7 cellular contexts compared by ENCODE assay signal in the genomic region with DNA sequence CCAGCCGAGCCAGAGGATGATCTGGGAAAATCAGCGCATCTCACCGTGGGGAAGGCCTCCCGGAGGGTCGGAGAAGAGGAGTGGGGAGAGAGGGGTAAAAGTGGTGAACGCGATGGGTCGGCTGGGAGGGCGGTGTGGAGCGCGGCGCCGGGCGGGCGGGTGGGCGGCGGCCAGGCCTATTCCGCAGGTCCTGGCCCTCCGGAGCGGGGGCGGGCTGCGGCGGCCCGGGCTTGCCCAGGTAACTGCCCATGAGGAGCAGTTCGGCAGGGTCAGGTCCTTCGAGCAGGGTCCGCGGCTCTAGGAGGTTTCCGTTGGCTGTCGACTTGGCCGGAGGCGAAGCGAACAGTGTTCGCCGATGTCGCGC. TPM values are rescaled to one million over a fixed set of nuclear protein-coding genes. Genes with fewer than 3 reads are reported as not detected.
A peak's percentile ranks its signal among the peaks of the same experiment; 100 is the strongest.
DNase-seq lines count a peak whose midpoint lies in the region; ATAC-seq, FAIRE-seq and TF ChIP-seq lines count a peak whose summit lies in the region.
"Not testable (repeated sequence)": the region's sequence is repeated elsewhere in the genome, so short reads cannot be mapped to it uniquely, and the experiment has no call there.

No MANE protein-coding gene starts in this region.

- peaks cover 12% of the 10 kb centered on the region for H3K4me1 Mint-ChIP-seq in activated T-cell treated with anti-CD3 and anti-CD28 coated beads, Interleukin-2, amount 50 U/mL, for 72 hours (ENCODE audit: low read depth)
- not testable (repeated sequence) for H3K4me1 Mint-ChIP-seq in endodermal cell; progenitor cell of endocrine pancreas (ENCODE audit: low read depth)

- not testable (repeated sequence) for H3K79me2 ChIP-seq in Loucy (ENCODE audit: insufficient read depth, low read length); keratinocyte (ENCODE audit: control insufficient read depth, insufficient read depth, low read length)

- H4K20me1 ChIP-seq in Loucy (ENCODE audit: insufficient read depth, low read length, poor library complexity, severe bottlenecking); keratinocyte (ENCODE audit: control insufficient read depth, extremely low read depth, insufficient read depth, low read length): not testable (repeated sequence)

- H3K27ac Mint-ChIP-seq in activated T-cell treated with anti-CD3 and anti-CD28 coated beads, Interleukin-2, amount 50 U/mL, for 72 hours: peak overlapping the region; percentile 88
- H3K27ac Mint-ChIP-seq in endodermal cell (peak overlapping the region; percentile 94), progenitor cell of endocrine pancreas (peak overlapping the region; percentile 96)

- not testable (repeated sequence) for H3K9me3 Mint-ChIP-seq in activated T-cell treated with anti-CD3 and anti-CD28 coated beads, Interleukin-2, amount 50 U/mL, for 72 hours; endodermal cell; progenitor cell of endocrine pancreas (ENCODE audit: low read depth)

- WGBS in endodermal cell (ENCODE audit: insufficient coverage in 1 of 2, insufficient read length in 1 of 2), 2 experiments: 11% methylated on average over 3 of the region's 37 CpGs; no CpG with 5 or more reads in 1 of the 2 experiments

- H3K9me3 ChIP-seq in Loucy (ENCODE audit: insufficient read depth, low read depth, low read length); endodermal cell (ENCODE audit: control insufficient read depth, low read length); keratinocyte (ENCODE audit: control insufficient read depth, low read depth, low read length): not testable (repeated sequence)

- not testable (repeated sequence) for H3K9me2 ChIP-seq in Loucy (replicated peaks; ENCODE audit: low read depth, low read length)

- peaks cover 7 to 13% of the 10 kb centered on the region in 2 donors for H3K36me3 Mint-ChIP-seq in activated T-cell treated with anti-CD3 and anti-CD28 coated beads, Interleukin-2, amount 50 U/mL, for 72 hours (ENCODE audit: insufficient read depth in 2 of 2)
- peaks cover 30% of the 10 kb centered on the region for H3K36me3 Mint-ChIP-seq in endodermal cell (ENCODE audit: low read depth)
- not testable (repeated sequence) for H3K36me3 Mint-ChIP-seq in progenitor cell of endocrine pancreas (ENCODE audit: insufficient read depth)

- peak overlapping the region; percentile 56 for H3K4me3 ChIP-seq in Loucy (ENCODE audit: low read length, poor library complexity, severe bottlenecking)
- H3K4me3 ChIP-seq in endodermal cell (ENCODE audit: low read length): peak overlapping the region; percentile 71
- peak overlapping the region in 2 of 3 experiments; percentile 33 to 49 for H3K4me3 ChIP-seq in keratinocyte (ENCODE audit: control insufficient read depth in 2 of 3, extremely low read depth in 1 of 3, insufficient read depth in 2 of 3, low read depth in 1 of 3, low read length in 3 of 3)

- not testable (repeated sequence) for H3K27me3 ChIP-seq in Loucy (ENCODE audit: insufficient read depth, low read length, poor library complexity, severe bottlenecking); endodermal cell (ENCODE audit: control insufficient read depth, insufficient read depth, low read length, poor library complexity, severe bottlenecking); keratinocyte (ENCODE audit: control insufficient read depth, extremely low read depth, insufficient read depth, low read length)

- not testable (repeated sequence) for FAIRE-seq in keratinocyte (lab: Jason Lieb, UNC)

- not testable (repeated sequence) for H3K27ac ChIP-seq in endodermal cell (ENCODE audit: low read depth, low read length); keratinocyte (ENCODE audit: control insufficient read depth, insufficient read depth, low read length)

- dilution Hi-C loops in keratinocyte (cut with MboI; ENCODE audit: extremely low pct_ligation_motif_present, low sequenced_read_pairs): not testable (repeated sequence)

- not testable (repeated sequence) for TF ChIP-seq CTCF in Loucy (conservative IDR thresholded peaks at IDR 0.05; ENCODE audit: low read length); endodermal cell (conservative IDR thresholded peaks at IDR 0.05); keratinocyte (optimal IDR thresholded peaks at IDR 0.05 in 1 of 3, IDR thresholded peaks at IDR 0.05 in 1 of 3, conservative IDR thresholded peaks at IDR 0.05 in 1 of 3; ENCODE audit: extremely low read depth in 1 of 3, insufficient read depth in 2 of 3, low read length in 3 of 3); progenitor cell of endocrine pancreas (IDR thresholded peaks at IDR 0.05; ENCODE audit: unreplicated experiment)

- not testable (repeated sequence) for H3K9ac ChIP-seq in Loucy (ENCODE audit: low read depth, low read length, poor library complexity, severe bottlenecking); endodermal cell (ENCODE audit: extremely low read depth, low read length, poor library complexity, severe bottlenecking)
- peak overlapping the region; percentile 33 for H3K9ac ChIP-seq in keratinocyte (ENCODE audit: control insufficient read depth, extremely low read depth, insufficient read depth, low read length)

- not testable (repeated sequence) for H3F3A ChIP-seq in Loucy (ENCODE audit: low read depth)

- not testable (repeated sequence) for DNase-seq in activated T-cell treated with anti-CD3 and anti-CD28 coated beads, Interleukin-2, amount 50 U/mL, for 72 hours; endodermal cell; keratinocyte (ENCODE audit: low read depth, low spot score); progenitor cell of endocrine pancreas (ENCODE audit: low spot score, unreplicated experiment)

- not testable (repeated sequence) for H2AFZ ChIP-seq in Loucy (ENCODE audit: low read length); keratinocyte (ENCODE audit: control insufficient read depth, low read length)

- peaks cover 32% of the 10 kb centered on the region; the same call in 1 of the 2 replicates for H3K36me3 ChIP-seq in Loucy (ENCODE audit: insufficient read depth, low read length)
- H3K36me3 ChIP-seq in endodermal cell (ENCODE audit: control insufficient read depth, insufficient read depth, low read length): peaks cover 28% of the 10 kb centered on the region
- not testable (repeated sequence) for H3K36me3 ChIP-seq in keratinocyte (ENCODE audit: control insufficient read depth in 2 of 2, extremely low read depth in 1 of 2, insufficient read depth in 2 of 2, low read length in 2 of 2)

- peak; percentile 52 for ATAC-seq in GM19023 (IDR thresholded peaks at IDR 0.05; ENCODE audit: unreplicated experiment)
- ATAC-seq in HG02798 (IDR thresholded peaks at IDR 0.05; ENCODE audit: poor library complexity, unreplicated experiment): peak; percentile 43
- ATAC-seq in activated T-cell treated with anti-CD3 and anti-CD28 coated beads, Interleukin-2, amount 50 U/mL, for 72 hours (replicated peaks in 1 of 2): peak; percentile 58 to 68

- not testable (repeated sequence) for H3K9me1 ChIP-seq in keratinocyte (ENCODE audit: control insufficient read depth, extremely low read depth, insufficient read depth, low read length)

- peak overlapping the region; percentile 83 to 87 for H3K4me3 Mint-ChIP-seq in activated T-cell treated with anti-CD3 and anti-CD28 coated beads, Interleukin-2, amount 50 U/mL, for 72 hours
- H3K4me3 Mint-ChIP-seq in endodermal cell (peak overlapping the region; percentile 74), progenitor cell of endocrine pancreas (ENCODE audit: low read depth) (peak overlapping the region; percentile 86)

- peak overlapping the region; percentile 34 for H3K4me2 ChIP-seq in Loucy (ENCODE audit: low read depth, low read length, poor library complexity, severe bottlenecking)
- H3K4me2 ChIP-seq in keratinocyte (ENCODE audit: control insufficient read depth, extremely low read depth, insufficient read depth, low read depth, low read length): not testable (repeated sequence)

- H3K27me3 Mint-ChIP-seq in activated T-cell treated with anti-CD3 and anti-CD28 coated beads, Interleukin-2, amount 50 U/mL, for 72 hours (ENCODE audit: low read depth); endodermal cell (ENCODE audit: insufficient read depth); progenitor cell of endocrine pancreas: not testable (repeated sequence)

- not testable (repeated sequence) for H3K4me1 ChIP-seq in Loucy (ENCODE audit: insufficient read depth, low read length, poor library complexity, severe bottlenecking); endodermal cell (ENCODE audit: control insufficient read depth, insufficient read depth, low read length); keratinocyte (ENCODE audit: control insufficient read depth, extremely low read depth, insufficient read depth, low read length)

RNA-seq across cellular contexts. Expression of gene POM121C, which starts 44.0 kb away (rescaled TPM):
- 10 to 100 TPM; 72.2 to 72.5 TPM for total RNA-seq in activated T-cell treated with anti-CD3 and anti-CD28 coated beads, Interleukin-2, amount 50 U/mL, for 72 hours
- 10 to 100 TPM; 61.8 to 64.2 TPM for total RNA-seq in endodermal cell
- polyA plus RNA-seq in endodermal cell (2013, experiment 1 of 2): 45.1 TPM
- 47.4 TPM for polyA plus RNA-seq in endodermal cell (2013, experiment 2 of 2)
- 4.1 to 14.6 TPM (median 6.7 TPM) in 3 replicates for polyA plus RNA-seq in keratinocyte
- polyA plus RNA-seq in keratinocyte (2011; ENCODE audit: low read depth): 22.6 TPM
- polyA plus RNA-seq in keratinocyte (2011; cell fraction: cytosol; rRNA removed): 8.1 and 9.7 TPM in 2 replicates
- polyA plus RNA-seq in keratinocyte (2011; cell fraction: nucleus; rRNA removed): 47.7 and 55.1 TPM in 2 replicates
- polyA plus RNA-seq in keratinocyte (2012; ENCODE audit: low replicate concordance): 20.2 and 23.7 TPM in 2 replicates
- 12.2 to 164 TPM (median 24.3 TPM) in 3 replicates for polyA minus RNA-seq in keratinocyte
- polyA minus RNA-seq in keratinocyte (2011; cell fraction: cytosol; rRNA and poly(A)+ RNA removed): 9.0 TPM
- 16.2 and 35.7 TPM in 2 replicates for polyA minus RNA-seq in keratinocyte (2011; cell fraction: nucleus; rRNA and poly(A)+ RNA removed)
- 68.6 and 70.6 TPM in 2 replicates for total RNA-seq in progenitor cell of endocrine pancreas

RNA-seq across cellular contexts. Expression of gene TRIM73, which starts 46.7 kb away (rescaled TPM):
- total RNA-seq in activated T-cell treated with anti-CD3 and anti-CD28 coated beads, Interleukin-2, amount 50 U/mL, for 72 hours: 10 to 100 TPM; 10.6 to 12.1 TPM
- total RNA-seq in endodermal cell: 1 to 10 TPM; 2.9 to 5.6 TPM
- 4.6 TPM for polyA plus RNA-seq in endodermal cell (2013, experiment 1 of 2)
- 5.7 TPM for polyA plus RNA-seq in endodermal cell (2013, experiment 2 of 2)
- polyA plus RNA-seq in keratinocyte: 0.21 to 0.54 TPM in 2 of 3 replicates, not detected in the other
- 3.9 TPM for polyA plus RNA-seq in keratinocyte (2011; ENCODE audit: low read depth)
- polyA plus RNA-seq in keratinocyte (2011; cell fraction: cytosol; rRNA removed): 0.10 TPM in 2 replicates
- 2.9 and 7.0 TPM in 2 replicates for polyA plus RNA-seq in keratinocyte (2011; cell fraction: nucleus; rRNA removed)
- 0.22 and 1.5 TPM in 2 replicates for polyA plus RNA-seq in keratinocyte (2012; ENCODE audit: low replicate concordance)
- polyA minus RNA-seq in keratinocyte: 0.10 to 0.86 TPM (median 0.33 TPM) in 3 replicates
- not detected for polyA minus RNA-seq in keratinocyte (2011; cell fraction: cytosol; rRNA and poly(A)+ RNA removed)
- 1.4 and 3.1 TPM in 2 replicates for polyA minus RNA-seq in keratinocyte (2011; cell fraction: nucleus; rRNA and poly(A)+ RNA removed)
- total RNA-seq in progenitor cell of endocrine pancreas: 10.2 and 11.3 TPM in 2 replicates

RNA-seq across cellular contexts. Expression of gene SPDYE5, which starts 50.0 kb away (rescaled TPM):
- total RNA-seq in activated T-cell treated with anti-CD3 and anti-CD28 coated beads, Interleukin-2, amount 50 U/mL, for 72 hours: not detected
- total RNA-seq in endodermal cell (not detected), progenitor cell of endocrine pancreas (not detected in 2 replicates)
- not detected for polyA plus RNA-seq in endodermal cell (2013, experiment 1 of 2)
- not detected for polyA plus RNA-seq in endodermal cell (2013, experiment 2 of 2)
- polyA plus RNA-seq in keratinocyte: 0.04 TPM in 1 of 3 replicates, not detected in the others
- polyA plus RNA-seq in keratinocyte (2011; ENCODE audit: low read depth): not detected
- not detected in 2 replicates for polyA plus RNA-seq in keratinocyte (2011; cell fraction: cytosol; rRNA removed)
- polyA plus RNA-seq in keratinocyte (2011; cell fraction: nucleus; rRNA removed): 0.06 TPM in 1 of 2 replicates, not detected in the other
- 0.38 and 0.78 TPM in 2 replicates for polyA plus RNA-seq in keratinocyte (2012; ENCODE audit: low replicate concordance)
- not detected in 3 replicates for polyA minus RNA-seq in keratinocyte
- not detected for polyA minus RNA-seq in keratinocyte (2011; cell fraction: cytosol; rRNA and poly(A)+ RNA removed)
- not detected in 2 replicates for polyA minus RNA-seq in keratinocyte (2011; cell fraction: nucleus; rRNA and poly(A)+ RNA removed)
